Comparison of ENCODE assay signal across 8 cellular contexts in the genomic region with DNA sequence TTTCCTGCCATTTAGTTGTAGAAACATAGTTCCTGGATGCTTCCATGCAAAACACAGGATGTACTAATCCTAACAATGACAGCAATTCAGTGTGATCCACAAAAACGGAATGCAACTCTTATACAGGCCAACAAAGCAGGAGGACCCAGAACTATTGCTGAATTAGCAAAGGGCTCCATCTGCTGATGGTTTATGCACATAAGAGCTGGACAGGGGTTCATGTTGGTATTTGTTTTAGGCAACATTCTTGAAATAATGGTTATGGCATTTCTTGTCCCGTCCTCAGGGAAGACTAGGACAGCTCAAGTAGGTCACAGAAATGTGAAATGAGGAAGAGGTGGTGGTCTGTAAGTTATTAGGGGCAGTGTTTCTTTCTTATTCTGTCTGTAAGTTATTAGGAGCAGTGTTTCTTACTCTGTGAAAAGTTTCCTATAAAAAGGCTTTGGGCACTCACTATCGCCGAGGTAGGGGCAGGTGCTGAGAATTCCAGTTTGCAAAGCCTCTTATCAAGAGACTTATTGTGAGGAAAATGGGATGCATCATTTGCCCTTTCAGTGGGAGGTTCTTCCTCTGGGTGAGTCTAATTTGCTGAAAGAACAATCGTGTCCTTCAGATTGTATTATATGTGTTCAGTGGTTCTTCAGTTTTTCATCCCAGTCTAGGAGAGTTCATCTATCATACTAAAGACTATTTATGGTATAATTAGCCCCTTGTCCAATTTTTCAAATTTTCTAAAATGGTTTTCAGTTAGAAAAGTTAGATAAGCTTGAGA.
DNase-seq lines count a peak whose midpoint lies in the region; ATAC-seq, FAIRE-seq and TF ChIP-seq lines count a peak whose summit lies in the region.

No MANE protein-coding gene starts in this region.

- H3K4me3 Mint-ChIP-seq in activated naive CD8-positive, alpha-beta T cell treated with anti-CD3 and anti-CD28 coated beads, Interleukin-2, amount 50 U/mL, for 24 hours = peak overlapping the region; percentile 50

- H3K4me1 ChIP-seq in A549 = 0 out of 3 replicates have a peak, but pooled peaks cover 3% of the 10 kb centered on the region
- peaks cover 7% of the 10 kb centered on the region for H3K4me1 ChIP-seq in iPS-18a (ENCODE audit: control insufficient read depth, low read depth, low read length)
- peaks cover 0 to 13% (median 8%) of the 10 kb centered on the region in 4 donors for H3K4me1 ChIP-seq in transverse colon
- no peaks in the 10 kb centered on the region for H3K4me1 ChIP-seq in effector memory CD4-positive, alpha-beta T cell (ENCODE audit: control insufficient read depth, insufficient read depth, low read length, poor library complexity, severe bottlenecking)

- H3K9me3 Mint-ChIP-seq in activated naive CD8-positive, alpha-beta T cell treated with anti-CD3 and anti-CD28 coated beads, Interleukin-2, amount 50 U/mL, for 24 hours = no peaks in the 10 kb centered on the region

- H3K27ac Mint-ChIP-seq in activated naive CD8-positive, alpha-beta T cell treated with anti-CD3 and anti-CD28 coated beads, Interleukin-2, amount 50 U/mL, for 24 hours = no peak overlapping the region

- 22% methylated on average over 5 of the region's 5 CpGs for WGBS in A549 (ENCODE audit: missing lambda C conversion rate)
- WGBS in transverse colon (ENCODE audit: low coverage in 1 of 2), 2 donors = 6 to 27% methylated on average over 2 to 5 of the region's 5 CpGs

- FAIRE-seq in A549 (lab: Jason Lieb, UNC) = no peak

- peak overlapping the region; percentile 46 for H3K9ac ChIP-seq in iPS-18a (ENCODE audit: low read length)

- no peaks in the 10 kb centered on the region for H3K36me3 Mint-ChIP-seq in activated naive CD8-positive, alpha-beta T cell treated with anti-CD3 and anti-CD28 coated beads, Interleukin-2, amount 50 U/mL, for 24 hours (ENCODE audit: low read depth)

- CTCF ChIA-PET in A549 (lab: Yijun Ruan, JAX) = interaction anchor here (0.7 to 1.5 kb wide), 6 partner anchors 12 to 496 kb away, joined by 3 to 7 read pairs (median 4); no protein-coding TSS in a partner anchor

- no peak for TF ChIP-seq EP300 in A549 (IDR thresholded peaks at IDR 0.05)
- no peak for TF ChIP-seq EP300 in transverse colon (IDR thresholded peaks at IDR 0.05; ENCODE audit: low read depth)

- TF ChIP-seq CTCF in A549 (IDR thresholded peaks at IDR 0.05) (peak; percentile 41; the same call in 2 of the 3 replicates), transverse colon (IDR thresholded peaks at IDR 0.05) (peak; percentile 22 to 49 (median 41))

- TF ChIP-seq POLR2A in A549 (IDR thresholded peaks at IDR 0.05; ENCODE audit: low read length) (no peak), transverse colon (IDR thresholded peaks at IDR 0.05) (no peak)

- intact Hi-C loops in transverse colon (cut with DNase I; ENCODE audit: low total_unique reads) = no loop called here

- peak; percentile 55 to 66 for TF ChIP-seq RAD21 in A549 (conservative IDR thresholded peaks at IDR 0.05 in 1 of 2, IDR thresholded peaks at IDR 0.05 in 1 of 2)

- H3K27ac ChIP-seq in A549 (no peak overlapping the region), iPS-18a (ENCODE audit: low read length) (no peak overlapping the region), transverse colon (peak overlapping the region in 1 of 4 donors; percentile 29)
- no peak overlapping the region for H3K27ac ChIP-seq in effector memory CD4-positive, alpha-beta T cell (ENCODE audit: insufficient read depth, low read length, poor library complexity, severe bottlenecking)

- peaks cover 4% of the 10 kb centered on the region for H3K27me3 ChIP-seq in iPS-18a (ENCODE audit: control insufficient read depth, insufficient read depth, low read length)
- H3K27me3 ChIP-seq in transverse colon = peaks cover 4% of the 10 kb centered on the region
- H3K27me3 ChIP-seq in effector memory CD4-positive, alpha-beta T cell (replicated peaks; ENCODE audit: control insufficient read depth, insufficient read depth, low read length, poor library complexity, severe bottlenecking) = no peaks in the 10 kb centered on the region

- H3K4me1 Mint-ChIP-seq in activated naive CD8-positive, alpha-beta T cell treated with anti-CD3 and anti-CD28 coated beads, Interleukin-2, amount 50 U/mL, for 24 hours = peaks cover 7% of the 10 kb centered on the region

- H3K9me3 ChIP-seq in A549 = no peaks in the 10 kb centered on the region
- no peaks in the 10 kb centered on the region for H3K9me3 ChIP-seq in iPS-18a (ENCODE audit: control insufficient read depth, low read depth, low read length)
- H3K9me3 ChIP-seq in transverse colon = no peaks in the 10 kb centered on the region
- H3K9me3 ChIP-seq in effector memory CD4-positive, alpha-beta T cell (ENCODE audit: control insufficient read depth, low read length) = no peaks in the 10 kb centered on the region

- DNase-seq in A549 (ENCODE audit: low read depth in 1 of 2, low spot score in 1 of 2) (peak; percentile 22 to 55), GM04503 (ENCODE audit: low read depth) (peak; percentile 51), NCI-H2196 treated with DMSO at 0.1 percent for 48 hours (lab: John Stamatoyannopoulos, UW; ENCODE audit: unreplicated experiment) (peak; percentile 16), transverse colon (peak; percentile 12)
- no peak for DNase-seq in activated naive CD8-positive, alpha-beta T cell treated with anti-CD3 and anti-CD28 coated beads, Interleukin-2, amount 50 U/mL, for 24 hours
- no peak for DNase-seq in effector memory CD4-positive, alpha-beta T cell

- peaks cover 24% of the 10 kb centered on the region for H3K27me3 Mint-ChIP-seq in activated naive CD8-positive, alpha-beta T cell treated with anti-CD3 and anti-CD28 coated beads, Interleukin-2, amount 50 U/mL, for 24 hours

- H3K4me3 ChIP-seq in A549 (no peak overlapping the region), iPS-18a (ENCODE audit: low read length) (peak overlapping the region; percentile 49), transverse colon (peak overlapping the region in 2 of 4 donors; percentile 15 to 16)
- H3K4me3 ChIP-seq in effector memory CD4-positive, alpha-beta T cell (ENCODE audit: insufficient read depth, low read depth, low read length, poor library complexity, severe bottlenecking) = no peak overlapping the region

- POLR2A ChIA-PET in A549 (lab: Yijun Ruan, JAX) = interaction anchor here (1.0 kb wide), 1 partner anchor 77 kb away, joined by 3 read pairs; no protein-coding TSS in a partner anchor

- in situ Hi-C loops in transverse colon (cut with MboI; ENCODE audit: low pct_ligation_motif_present in 1 of 4, low pct_unique_long_range_greater_than_20kb in 1 of 4, low sequenced_read_pairs in 3 of 4) = no loop called here

- H3K4me2 ChIP-seq in A549 = peak overlapping the region; percentile 48

- no peaks in the 10 kb centered on the region for H3K36me3 ChIP-seq in iPS-18a (ENCODE audit: control insufficient read depth, low read depth, low read length)
- H3K36me3 ChIP-seq in transverse colon = no peaks in the 10 kb centered on the region
- H3K36me3 ChIP-seq in effector memory CD4-positive, alpha-beta T cell (ENCODE audit: control insufficient read depth, insufficient read depth, low read length) = no peaks in the 10 kb centered on the region

- ATAC-seq in A549 = peak; percentile 94 to 97; a peak in 5 of 6 replicates
- ATAC-seq in HG03066 (IDR thresholded peaks at IDR 0.05; ENCODE audit: low read depth, unreplicated experiment) = peak; percentile 75
- ATAC-seq in activated naive CD8-positive, alpha-beta T cell treated with anti-CD3 and anti-CD28 coated beads, Interleukin-2, amount 50 U/mL, for 24 hours = no peak

TF ChIP-seq in A549, 52 proteins besides CTCF, POLR2A, EP300 and RAD21:
- TF ChIP-seq FOXS1 (CRISPR knock-in tag; IDR thresholded peaks at IDR 0.05) (no peak), ZNF302 (CRISPR knock-in tag; IDR thresholded peaks at IDR 0.05) (no peak), RARB (CRISPR knock-in tag; IDR thresholded peaks at IDR 0.05) (no peak), MAFK (IDR thresholded peaks at IDR 0.05; ENCODE audit: partially characterized antibody) (peak; percentile 15), RCOR1 (IDR thresholded peaks at IDR 0.05; ENCODE audit: low read depth, low read length) (no peak), HEYL (CRISPR knock-in tag; IDR thresholded peaks at IDR 0.05) (no peak), SMC3 (IDR thresholded peaks at IDR 0.05) (peak; percentile 37; the same call in 1 of the 3 replicates)
- TF ChIP-seq, protein P1, sequence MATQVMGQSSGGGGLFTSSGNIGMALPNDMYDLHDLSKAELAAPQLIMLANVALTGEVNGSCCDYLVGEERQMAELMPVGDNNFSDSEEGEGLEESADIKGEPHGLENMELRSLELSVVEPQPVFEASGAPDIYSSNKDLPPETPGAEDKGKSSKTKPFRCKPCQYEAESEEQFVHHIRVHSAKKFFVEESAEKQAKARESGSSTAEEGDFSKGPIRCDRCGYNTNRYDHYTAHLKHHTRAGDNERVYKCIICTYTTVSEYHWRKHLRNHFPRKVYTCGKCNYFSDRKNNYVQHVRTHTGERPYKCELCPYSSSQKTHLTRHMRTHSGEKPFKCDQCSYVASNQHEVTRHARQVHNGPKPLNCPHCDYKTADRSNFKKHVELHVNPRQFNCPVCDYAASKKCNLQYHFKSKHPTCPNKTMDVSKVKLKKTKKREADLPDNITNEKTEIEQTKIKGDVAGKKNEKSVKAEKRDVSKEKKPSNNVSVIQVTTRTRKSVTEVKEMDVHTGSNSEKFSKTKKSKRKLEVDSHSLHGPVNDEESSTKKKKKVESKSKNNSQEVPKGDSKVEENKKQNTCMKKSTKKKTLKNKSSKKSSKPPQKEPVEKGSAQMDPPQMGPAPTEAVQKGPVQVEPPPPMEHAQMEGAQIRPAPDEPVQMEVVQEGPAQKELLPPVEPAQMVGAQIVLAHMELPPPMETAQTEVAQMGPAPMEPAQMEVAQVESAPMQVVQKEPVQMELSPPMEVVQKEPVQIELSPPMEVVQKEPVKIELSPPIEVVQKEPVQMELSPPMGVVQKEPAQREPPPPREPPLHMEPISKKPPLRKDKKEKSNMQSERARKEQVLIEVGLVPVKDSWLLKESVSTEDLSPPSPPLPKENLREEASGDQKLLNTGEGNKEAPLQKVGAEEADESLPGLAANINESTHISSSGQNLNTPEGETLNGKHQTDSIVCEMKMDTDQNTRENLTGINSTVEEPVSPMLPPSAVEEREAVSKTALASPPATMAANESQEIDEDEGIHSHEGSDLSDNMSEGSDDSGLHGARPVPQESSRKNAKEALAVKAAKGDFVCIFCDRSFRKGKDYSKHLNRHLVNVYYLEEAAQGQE (IDR thresholded peaks at IDR 0.05) = no peak
- TF ChIP-seq, protein P2, sequence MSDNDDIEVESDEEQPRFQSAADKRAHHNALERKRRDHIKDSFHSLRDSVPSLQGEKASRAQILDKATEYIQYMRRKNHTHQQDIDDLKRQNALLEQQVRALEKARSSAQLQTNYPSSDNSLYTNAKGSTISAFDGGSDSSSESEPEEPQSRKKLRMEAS (IDR thresholded peaks at IDR 0.05) = no peak

Comparison
In these comparisons a context has a peak if more than half of its experiments do, and no peak if none do; other contexts are left out.
1. DNase-seq: peak in A549 (2 of 2), GM04503 (single experiment), NCI-H2196 treated with DMSO at 0.1 percent for 48 hours (single experiment) and transverse colon (single experiment); none in activated naive CD8-positive, alpha-beta T cell treated with anti-CD3 and anti-CD28 coated beads, Interleukin-2, amount 50 U/mL, for 24 hours (single experiment) and effector memory CD4-positive, alpha-beta T cell (0 of 3).